8 cellular contexts compared by ENCODE assay signal in the genomic region with DNA sequence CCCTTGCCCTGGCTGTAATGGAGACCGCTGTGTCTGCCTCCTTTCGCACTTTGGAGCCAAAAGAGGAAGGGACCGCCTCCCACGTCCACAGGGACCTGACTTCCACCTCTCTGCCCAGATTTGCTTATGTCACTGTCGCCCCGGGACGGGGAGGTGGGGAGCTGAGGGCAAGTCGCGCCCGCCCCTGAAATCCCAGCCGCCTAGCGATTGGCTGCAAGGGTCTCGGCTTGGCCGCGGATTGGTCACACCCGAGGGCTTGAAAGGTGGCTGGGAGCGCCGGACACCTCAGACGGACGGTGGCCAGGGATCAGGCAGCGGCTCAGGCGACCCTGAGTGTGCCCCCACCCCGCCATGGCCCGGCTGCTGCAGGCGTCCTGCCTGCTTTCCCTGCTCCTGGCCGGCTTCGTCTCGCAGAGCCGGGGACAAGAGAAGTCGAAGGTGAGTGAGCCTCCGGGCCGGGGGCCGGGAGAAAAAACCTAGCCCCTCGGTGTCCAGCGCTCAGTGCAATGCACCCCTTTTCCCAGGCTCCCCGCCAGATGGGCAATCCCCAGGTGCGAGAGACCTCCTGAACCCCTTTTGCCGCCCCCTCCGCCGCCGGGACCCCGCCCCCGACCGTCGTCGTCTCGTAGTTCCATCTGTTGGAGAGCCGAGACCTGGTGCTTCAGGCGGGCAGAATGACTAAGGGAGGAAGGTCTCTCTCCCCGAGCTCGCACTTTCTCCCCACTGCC. TPM values are rescaled to one million over a fixed set of nuclear protein-coding genes. Genes with fewer than 3 reads are reported as not detected.
DNase-seq lines count a peak whose midpoint lies in the region; ATAC-seq and TF ChIP-seq lines count a peak whose summit lies in the region.

GPX3 (plus strand) TSS at position 288 of the 728 bp plus-strand sequence; CDS start at position 352, 64 bp downstream.

- peaks cover 3% of the 10 kb centered on the region for H3K36me3 Mint-ChIP-seq in activated CD4-positive, alpha-beta memory T cell treated with anti-CD3 and anti-CD28 coated beads for 36 hours
- H3K36me3 Mint-ChIP-seq in activated CD4-positive, alpha-beta memory T cell treated with anti-CD3 and anti-CD28 coated beads, Interleukin-2, amount 10 ng/mL, durations not matched to agents 7 days and 5 days (ENCODE audit: low read depth), result peaks cover 27% of the 10 kb centered on the region

- H3K27me3 ChIP-seq in OCI-LY1 (ENCODE audit: insufficient read depth, low read length) (no peaks in the 10 kb centered on the region), brain microvascular endothelial cell (replicated peaks) (no peaks in the 10 kb centered on the region), psoas muscle (ENCODE audit: insufficient read depth in 3 of 3, low read length in 2 of 3) (no peaks in the 10 kb centered on the region)

- intact Hi-C loops in activated CD4-positive, alpha-beta memory T cell treated with anti-CD3 and anti-CD28 coated beads for 36 hours (cut with micrococcal nuclease), result no loop called here
- intact Hi-C loops in psoas muscle (cut with DNase I), result loop anchor here in 1 of 2 donors (10.0 kb wide), 1 partner anchor 654 kb away; no protein-coding TSS in a partner anchor

- H3K4me3 Mint-ChIP-seq in activated CD4-positive, alpha-beta memory T cell treated with anti-CD3 and anti-CD28 coated beads for 36 hours, result no peak within 1 kb of the TSS
- no peak within 1 kb of the TSS for H3K4me3 Mint-ChIP-seq in activated CD4-positive, alpha-beta memory T cell treated with anti-CD3 and anti-CD28 coated beads, Interleukin-2, amount 10 ng/mL, durations not matched to agents 7 days and 5 days

- peak; percentile 71 for ATAC-seq in HG03045 (IDR thresholded peaks at IDR 0.05; ENCODE audit: unreplicated experiment)
- ATAC-seq in psoas muscle, result peak; percentile 76 to 84 (median 77)

- H3K9me3 ChIP-seq in OCI-LY1 (ENCODE audit: low read length), result no peaks in the 10 kb centered on the region
- H3K9me3 ChIP-seq in psoas muscle, result no peaks in the 10 kb centered on the region

- H3K4me1 ChIP-seq in OCI-LY1 (ENCODE audit: insufficient read depth, low read length, severe bottlenecking), result peaks cover 10% of the 10 kb centered on the region
- peaks cover 50% of the 10 kb centered on the region for H3K4me1 ChIP-seq in psoas muscle

- H3K36me3 ChIP-seq in OCI-LY1 (ENCODE audit: insufficient read depth, low read length) (0 out of 2 replicates have a peak, but pooled peaks cover 5% of the 10 kb centered on the region), brain microvascular endothelial cell (replicated peaks) (no peaks in the 10 kb centered on the region), psoas muscle (ENCODE audit: insufficient read depth in 1 of 2, low read depth in 1 of 2) (peaks cover 3 to 10% of the 10 kb centered on the region in 2 donors)

- no peaks in the 10 kb centered on the region for H3K27me3 Mint-ChIP-seq in activated CD4-positive, alpha-beta memory T cell treated with anti-CD3 and anti-CD28 coated beads for 36 hours
- peaks cover 8% of the 10 kb centered on the region for H3K27me3 Mint-ChIP-seq in activated CD4-positive, alpha-beta memory T cell treated with anti-CD3 and anti-CD28 coated beads, Interleukin-2, amount 10 ng/mL, durations not matched to agents 7 days and 5 days

- no peak within 1 kb of the TSS for H2AFZ ChIP-seq in OCI-LY1 (ENCODE audit: low read length)

- no peaks in the 10 kb centered on the region for H3K79me2 ChIP-seq in OCI-LY1 (ENCODE audit: insufficient read depth, low read length)

- no peak within 1 kb of the TSS for H3K27ac Mint-ChIP-seq in activated CD4-positive, alpha-beta memory T cell treated with anti-CD3 and anti-CD28 coated beads for 36 hours
- no peak within 1 kb of the TSS for H3K27ac Mint-ChIP-seq in activated CD4-positive, alpha-beta memory T cell treated with anti-CD3 and anti-CD28 coated beads, Interleukin-2, amount 10 ng/mL, durations not matched to agents 7 days and 5 days

- POLR2A ChIA-PET in activated CD4-positive, alpha-beta memory T cell treated with anti-CD3 and anti-CD28 coated beads for 36 hours (lab: Charles Lee), result interaction anchor here (1.1 to 1.3 kb wide), 2 partner anchors 8 to 66 kb away, joined by 3 to 4 read pairs; no protein-coding TSS in a partner anchor
- POLR2A ChIA-PET in activated CD4-positive, alpha-beta memory T cell treated with anti-CD3 and anti-CD28 coated beads, Interleukin-2, amount 10 ng/mL, durations not matched to agents 7 days and 5 days (lab: Charles Lee), result no interaction called here
- POLR2A ChIA-PET in RWPE1 (lab: Yijun Ruan, JAX; ENCODE audit: low non-redundant PET), result no interaction called here

- DNase-seq in activated CD4-positive, alpha-beta memory T cell treated with anti-CD3 and anti-CD28 coated beads for 36 hours, result peak; percentile 44
- DNase-seq in activated CD4-positive, alpha-beta memory T cell treated with anti-CD3 and anti-CD28 coated beads, Interleukin-2, amount 10 ng/mL, durations not matched to agents 7 days and 5 days, result no peak
- DNase-seq in brain microvascular endothelial cell (no peak), iPS DF 19.7 (ENCODE audit: low read depth, low spot score) (peak; percentile 56), psoas muscle (peak; percentile 96 to 98), RWPE1 (ENCODE audit: low spot score) (no peak)

- no peaks in the 10 kb centered on the region for H4K20me1 ChIP-seq in OCI-LY1 (ENCODE audit: insufficient read depth, low read length)

- peaks cover 26% of the 10 kb centered on the region for H3K4me1 Mint-ChIP-seq in activated CD4-positive, alpha-beta memory T cell treated with anti-CD3 and anti-CD28 coated beads for 36 hours (ENCODE audit: low read depth)
- peaks cover 12% of the 10 kb centered on the region for H3K4me1 Mint-ChIP-seq in activated CD4-positive, alpha-beta memory T cell treated with anti-CD3 and anti-CD28 coated beads, Interleukin-2, amount 10 ng/mL, durations not matched to agents 7 days and 5 days

- peak within 1 kb of the TSS; percentile 51 for H3K4me2 ChIP-seq in OCI-LY1 (ENCODE audit: low read length)

- H3K4me3 ChIP-seq in OCI-LY1 (ENCODE audit: low read depth, low read length, poor library complexity, severe bottlenecking) (peak within 1 kb of the TSS; percentile 34), brain microvascular endothelial cell (ENCODE audit: low read depth, low read length) (peak within 1 kb of the TSS; percentile 57), psoas muscle (peak within 1 kb of the TSS; percentile 98)

- CTCF ChIA-PET in activated CD4-positive, alpha-beta memory T cell treated with anti-CD3 and anti-CD28 coated beads for 36 hours (lab: Charles Lee), result interaction anchor here (2.0 kb wide), 1 partner anchor 95 kb away, joined by 5 read pairs; no protein-coding TSS in a partner anchor
- CTCF ChIA-PET in activated CD4-positive, alpha-beta memory T cell treated with anti-CD3 and anti-CD28 coated beads, Interleukin-2, amount 10 ng/mL, durations not matched to agents 7 days and 5 days (lab: Charles Lee), result interaction anchor here (0.9 to 1.2 kb wide), 2 partner anchors 29 to 95 kb away, joined by 3 to 4 read pairs; no protein-coding TSS in a partner anchor
- CTCF ChIA-PET in RWPE1 (lab: Yijun Ruan, JAX), result interaction anchor here (1.4 kb wide), 1 partner anchor 31 kb away, joined by 4 read pairs; no protein-coding TSS in a partner anchor

- H3K27ac ChIP-seq in OCI-LY1 (ENCODE audit: low read depth, low read length, poor library complexity, severe bottlenecking) (no peak within 1 kb of the TSS), brain microvascular endothelial cell (no peak within 1 kb of the TSS), psoas muscle (peak within 1 kb of the TSS; percentile 96), RWPE1 (no peak within 1 kb of the TSS)

- no peaks in the 10 kb centered on the region for H3K9me3 Mint-ChIP-seq in activated CD4-positive, alpha-beta memory T cell treated with anti-CD3 and anti-CD28 coated beads for 36 hours
- H3K9me3 Mint-ChIP-seq in activated CD4-positive, alpha-beta memory T cell treated with anti-CD3 and anti-CD28 coated beads, Interleukin-2, amount 10 ng/mL, durations not matched to agents 7 days and 5 days, result no peaks in the 10 kb centered on the region

- no peaks in the 10 kb centered on the region for H3K9me2 ChIP-seq in OCI-LY1 (ENCODE audit: low read depth, low read length)

- in situ Hi-C loops in brain microvascular endothelial cell (cut with HindIII; ENCODE audit: low pct_ligation_motif_present, low sequenced_read_pairs), result no loop called here

- H3F3A ChIP-seq in OCI-LY1 (ENCODE audit: insufficient read depth, low read length), result no peaks in the 10 kb centered on the region

- no peak within 1 kb of the TSS; the same call in 1 of the 2 replicates for H3K9ac ChIP-seq in OCI-LY1 (ENCODE audit: low read length)

- TF ChIP-seq CTCF in OCI-LY1 (IDR thresholded peaks at IDR 0.05; ENCODE audit: low read length) (no peak), brain microvascular endothelial cell (IDR thresholded peaks at IDR 0.05; ENCODE audit: low read depth, low read length, missing control alignments) (no peak), psoas muscle (IDR thresholded peaks at IDR 0.05) (no peak), RWPE1 (conservative IDR thresholded peaks at IDR 0.05; ENCODE audit: low read depth) (no peak)

- WGBS in psoas muscle, 3 donors, result 1 to 2% (median 1%) methylated on average over 44 to 51 of the region's 51 CpGs

RNA-seq across cellular contexts. Expression of gene GPX3, which starts in this region (rescaled TPM):
- total RNA-seq in activated CD4-positive, alpha-beta memory T cell treated with anti-CD3 and anti-CD28 coated beads for 36 hours, result not detected
- not detected for total RNA-seq in activated CD4-positive, alpha-beta memory T cell treated with anti-CD3 and anti-CD28 coated beads, Interleukin-2, amount 10 ng/mL, durations not matched to agents 7 days and 5 days
- 100 to 1,000 TPM; 447 to 852 (median 690) TPM for total RNA-seq in psoas muscle
- polyA plus RNA-seq in psoas muscle, result 100 to 1,000 TPM; 551 to 766 (median 552) TPM

Comparison
In these comparisons a context has a peak if more than half of its experiments do, and no peak if none do; other contexts are left out.
1. RNA of gene GPX3 (total RNA-seq): 447 to 852 TPM in psoas muscle; not detected in activated CD4-positive, alpha-beta memory T cell treated with anti-CD3 and anti-CD28 coated beads for 36 hours and not detected in activated CD4-positive, alpha-beta memory T cell treated with anti-CD3 and anti-CD28 coated beads, Interleukin-2, amount 10 ng/mL, durations not matched to agents 7 days and 5 days; every median in the first group is over 100 times any median in the second.
2. Peak in DNase-seq in activated CD4-positive, alpha-beta memory T cell treated with anti-CD3 and anti-CD28 coated beads for 36 hours; RNA of the gene not detected or under 1 TPM.
3. DNase-seq: peak in iPS DF 19.7 (single experiment) and psoas muscle (2 of 2); none in activated CD4-positive, alpha-beta memory T cell treated with anti-CD3 and anti-CD28 coated beads, Interleukin-2, amount 10 ng/mL, durations not matched to agents 7 days and 5 days (single experiment), brain microvascular endothelial cell (single experiment) and RWPE1 (single experiment).
4. H3K4me3 ChIP-seq: peak in every context shown above with its lines; median percentile 98 in psoas muscle; 57 in brain microvascular endothelial cell; 34 in OCI-LY1.